1 cellular context compared by ENCODE assay signal in genomic region chr5:828194-828593, GRCh38. TPM values are rescaled to one million over a fixed set of nuclear protein-coding genes. Genes with fewer than 3 reads are reported as not detected.
"Had no signal": no experiment of that assay in that cellular context is flagged by ENCODE, and none has a peak within 500 bp of the region (broad histone marks: within the 10 kb centered on the region; RNA-seq: fewer than 3 reads in every experiment).

No MANE protein-coding gene starts in this region.

RNA-seq across cellular contexts. Expression of gene ZDHHC11B, which starts 43.7 kb away (rescaled TPM):
- total RNA-seq: GM12878 had no signal
